8 cellular contexts compared by ENCODE assay signal in genomic region chr17:43360739-43361498, GRCh38. TPM values are rescaled to one million over a fixed set of nuclear protein-coding genes. Genes with fewer than 3 reads are reported as not detected.
A peak's percentile ranks its signal among the peaks of the same experiment; 100 is the strongest.
DNase-seq lines count a peak whose midpoint lies in the region; ATAC-seq and TF ChIP-seq lines count a peak whose summit lies in the region.

No MANE protein-coding gene starts in this region.

- H3K27ac Mint-ChIP-seq in CD4-positive, CD25-positive, alpha-beta regulatory T cell: peak overlapping the region; percentile 99 to 100 (median 100)

- peak; percentile 89 to 99 (median 95) for DNase-seq in CD4-positive, CD25-positive, alpha-beta regulatory T cell
- DNase-seq in OCI-LY7 (ENCODE audit: low spot score) (peak; percentile 96), activated T-cell treated with anti-CD3 and anti-CD28 coated beads for 48 hours (ENCODE audit: low read depth) (peak; percentile 84), epithelial cell of proximal tubule (ENCODE audit: low read depth) (peak; percentile 100)
- peak; percentile 70 to 84 for DNase-seq in stimulated activated CD8-positive, alpha-beta memory T cell treated with anti-CD3 and anti-CD28 coated beads, Interleukin-4, amount 100 ng/mL, for 4 hours (ENCODE audit: low read depth in 2 of 2, low spot score in 1 of 2)

- peaks cover 20% of the 10 kb centered on the region; the same call in 1 of the 2 replicates for H3K79me2 ChIP-seq in OCI-LY7 (ENCODE audit: insufficient read depth, low read depth, low read length)

- H3K27me3 Mint-ChIP-seq in CD4-positive, CD25-positive, alpha-beta regulatory T cell: peaks cover 5% of the 10 kb centered on the region

- H3K9ac ChIP-seq in HUES48 (ENCODE audit: low read depth, low read length) (peak overlapping the region; percentile 97), mucosa of rectum (ENCODE audit: low read depth in 1 of 2, low read length in 2 of 2) (peak overlapping the region; percentile 84 to 96)

- H3K36me3 Mint-ChIP-seq in CD4-positive, CD25-positive, alpha-beta regulatory T cell: no peaks in the 10 kb centered on the region

- H3K9me2 ChIP-seq in OCI-LY7 (ENCODE audit: insufficient read depth, low read length): no peaks in the 10 kb centered on the region

- H2AFZ ChIP-seq in OCI-LY7 (ENCODE audit: low read length): peak overlapping the region; percentile 23; the same call in 1 of the 2 replicates

- H3K9me3 ChIP-seq in CD4-positive, CD25-positive, alpha-beta regulatory T cell (ENCODE audit: control insufficient read depth in 2 of 2, low read length in 2 of 2): no peaks in the 10 kb centered on the region
- H3K9me3 ChIP-seq in HUES48 (ENCODE audit: control insufficient read depth, insufficient read depth, low read length) (no peaks in the 10 kb centered on the region), OCI-LY7 (ENCODE audit: low read length) (no peaks in the 10 kb centered on the region), mucosa of rectum (ENCODE audit: control insufficient read depth in 2 of 2, low read length in 2 of 2) (no peaks in the 10 kb centered on the region)

- H3K27ac ChIP-seq in CD4-positive, CD25-positive, alpha-beta regulatory T cell (ENCODE audit: insufficient read depth, low read length, poor library complexity, severe bottlenecking): peak overlapping the region; percentile 97
- H3K27ac ChIP-seq in HUES48 (ENCODE audit: low read depth, low read length) (peak overlapping the region; percentile 97), OCI-LY7 (ENCODE audit: low read depth, low read length, poor library complexity, severe bottlenecking) (peak overlapping the region; percentile 95), mucosa of rectum (ENCODE audit: low read depth in 2 of 2, low read length in 2 of 2) (peak overlapping the region; percentile 97)

- H3K4me3 Mint-ChIP-seq in CD4-positive, CD25-positive, alpha-beta regulatory T cell: peak overlapping the region; percentile 89 to 99 (median 94)

- TSS peak; percentile 92 for BruUV-seq in OCI-LY7 (replicated peaks; lab: Mats Ljungman, UMichigan)

- peaks cover 4 to 16% (median 12%) of the 10 kb centered on the region in 4 donors for H3K4me1 Mint-ChIP-seq in CD4-positive, CD25-positive, alpha-beta regulatory T cell

- peaks cover 11% of the 10 kb centered on the region for H3K4me1 ChIP-seq in CD4-positive, CD25-positive, alpha-beta regulatory T cell (ENCODE audit: control insufficient read depth, insufficient read depth, low read length, poor library complexity, severe bottlenecking)
- H3K4me1 ChIP-seq in HUES48 (ENCODE audit: control insufficient read depth, insufficient read depth, low read length) (peaks cover 20% of the 10 kb centered on the region), OCI-LY7 (ENCODE audit: insufficient read depth, low read length, poor library complexity, severe bottlenecking) (peaks cover 11% of the 10 kb centered on the region), mucosa of rectum (ENCODE audit: control insufficient read depth in 2 of 2, insufficient read depth in 2 of 2, low read length in 2 of 2) (peaks cover 10 to 11% of the 10 kb centered on the region in 2 donors)

- H3K4me2 ChIP-seq in OCI-LY7 (ENCODE audit: low read length): peak overlapping the region; percentile 76

- peak overlapping the region; percentile 95 for H3K4me3 ChIP-seq in CD4-positive, CD25-positive, alpha-beta regulatory T cell (ENCODE audit: low read depth, low read length)
- H3K4me3 ChIP-seq in HUES48 (ENCODE audit: low read depth, low read length) (peak overlapping the region; percentile 77), OCI-LY7 (ENCODE audit: low read depth, low read length, poor library complexity, severe bottlenecking) (peak overlapping the region; percentile 76), epithelial cell of proximal tubule (ENCODE audit: low read depth, low read length) (peak overlapping the region; percentile 71), mucosa of rectum (ENCODE audit: low read length in 2 of 2) (peak overlapping the region; percentile 78 to 99)

- H4K20me1 ChIP-seq in OCI-LY7 (ENCODE audit: insufficient read depth, low read length): no peaks in the 10 kb centered on the region

- CTCF ChIA-PET in OCI-LY7 (lab: Charles Lee; ENCODE audit: unreplicated experiment): no interaction called here

- H3K27me3 ChIP-seq in CD4-positive, CD25-positive, alpha-beta regulatory T cell (ENCODE audit: control insufficient read depth, insufficient read depth, low read length): no peaks in the 10 kb centered on the region
- H3K27me3 ChIP-seq in HUES48 (ENCODE audit: control insufficient read depth, insufficient read depth, low read length) (peaks cover 35% of the 10 kb centered on the region), mucosa of rectum (ENCODE audit: control insufficient read depth in 2 of 2, insufficient read depth in 2 of 2, low read length in 2 of 2) (no peaks in the 10 kb centered on the region)

- POLR2A ChIA-PET in OCI-LY7 (lab: Charles Lee): interaction anchor here (0.7 to 1.6 kb wide), 9 partner anchors 9 to 124 kb away, joined by 3 to 12 read pairs (median 3); partner anchors contain the start of gene DHX8

- peak; percentile 87 to 90 for ATAC-seq in CD4-positive, CD25-positive, alpha-beta regulatory T cell (ENCODE audit: low read depth in 2 of 2)
- ATAC-seq in GM19467 (IDR thresholded peaks at IDR 0.05; ENCODE audit: unreplicated experiment): peak; percentile 62

- no peaks in the 10 kb centered on the region for H3K9me3 Mint-ChIP-seq in CD4-positive, CD25-positive, alpha-beta regulatory T cell

- TF ChIP-seq CTCF in OCI-LY7 (conservative IDR thresholded peaks at IDR 0.05; ENCODE audit: low read length) (no peak), epithelial cell of proximal tubule (conservative IDR thresholded peaks at IDR 0.05; ENCODE audit: low read depth, low read length) (no peak)

- no peaks in the 10 kb centered on the region for H3K36me3 ChIP-seq in CD4-positive, CD25-positive, alpha-beta regulatory T cell (ENCODE audit: control insufficient read depth, insufficient read depth, low read length)
- H3K36me3 ChIP-seq in HUES48 (ENCODE audit: control insufficient read depth, insufficient read depth, low read length) (no peaks in the 10 kb centered on the region), OCI-LY7 (ENCODE audit: insufficient read depth, low read length) (no peaks in the 10 kb centered on the region), mucosa of rectum (ENCODE audit: control insufficient read depth in 2 of 2, insufficient read depth in 2 of 2, low read length in 2 of 2) (no peaks in the 10 kb centered on the region)

- intact Hi-C loops in OCI-LY7 (cut with micrococcal nuclease; ENCODE audit: unreplicated experiment): no loop called here

RNA-seq across cellular contexts. Expression of gene ARL4D, which starts 37.9 kb away (rescaled TPM):
- 2.5 TPM for total RNA-seq in CD4-positive, CD25-positive, alpha-beta regulatory T cell
- polyA plus RNA-seq in CD4-positive, CD25-positive, alpha-beta regulatory T cell: 1 to 10 TPM; 1.3 to 4.1 (median 1.6) TPM
- total RNA-seq in OCI-LY7 (2014; rRNA removed; shearing (Covaris generic)): 0.64 and 1.4 TPM in 2 replicates
- 0.72 and 0.83 TPM in 2 replicates for total RNA-seq in OCI-LY7 (2022)
- 4.6 and 5.8 TPM in 2 replicates for total RNA-seq in epithelial cell of proximal tubule

Comparison
In these comparisons a context has a peak if more than half of its experiments do, and no peak if none do; other contexts are left out.
1. Peak in every context shown above with its lines: DNase-seq, ATAC-seq, H3K4me3 ChIP-seq and H3K27ac ChIP-seq.